1 cellular context compared by ENCODE assay signal in the genomic region with DNA sequence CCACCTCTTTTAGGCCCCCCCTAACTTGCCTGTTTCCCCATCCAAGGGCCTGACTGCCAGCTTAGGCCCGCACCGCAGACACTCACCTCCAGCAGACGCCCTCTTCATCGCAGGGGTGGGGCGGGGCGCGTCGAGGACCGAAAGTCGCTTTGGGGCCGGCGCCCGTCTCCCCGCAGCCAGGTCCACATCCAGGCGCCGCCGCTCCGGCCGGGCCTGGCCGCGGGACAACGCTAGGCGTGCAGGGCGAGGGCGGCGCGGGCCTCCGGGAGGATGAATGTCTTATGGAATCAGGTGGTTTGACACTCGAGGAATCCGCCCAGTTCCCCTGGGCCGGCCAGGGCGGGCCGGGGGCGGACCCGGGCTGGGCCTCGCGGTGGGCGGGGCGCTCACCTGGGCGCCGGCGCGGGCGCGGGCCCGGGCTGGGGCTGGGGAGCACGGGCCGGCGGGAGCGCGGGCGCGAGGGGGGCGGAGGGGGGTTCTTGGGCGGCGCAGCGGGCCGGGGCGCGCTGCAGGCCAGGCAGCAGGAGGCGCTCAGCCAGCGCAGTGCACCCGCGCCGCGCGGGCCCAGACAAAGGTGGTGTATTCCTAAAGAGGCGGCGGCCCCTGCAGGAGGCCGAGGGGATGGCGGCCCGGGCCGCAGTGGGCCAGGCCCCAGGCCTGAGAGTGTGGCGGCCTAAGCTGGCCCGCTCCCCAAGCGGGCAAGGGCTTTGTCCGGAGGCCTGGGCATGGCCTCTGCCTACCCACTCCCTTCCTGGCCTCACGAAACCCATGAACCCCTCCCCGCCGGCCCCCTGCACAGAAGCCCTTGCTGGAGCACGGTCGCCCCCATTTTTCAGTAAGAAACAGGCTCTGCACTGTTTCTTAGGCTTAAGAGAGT.
TF ChIP-seq lines count a peak whose summit lies in the region.

No MANE protein-coding gene starts in this region.

TF ChIP-seq in HepG2, 621 proteins besides CTCF, POLR2A, EP300 and RAD21 (continued from another document):
- TF ChIP-seq, protein P1, sequence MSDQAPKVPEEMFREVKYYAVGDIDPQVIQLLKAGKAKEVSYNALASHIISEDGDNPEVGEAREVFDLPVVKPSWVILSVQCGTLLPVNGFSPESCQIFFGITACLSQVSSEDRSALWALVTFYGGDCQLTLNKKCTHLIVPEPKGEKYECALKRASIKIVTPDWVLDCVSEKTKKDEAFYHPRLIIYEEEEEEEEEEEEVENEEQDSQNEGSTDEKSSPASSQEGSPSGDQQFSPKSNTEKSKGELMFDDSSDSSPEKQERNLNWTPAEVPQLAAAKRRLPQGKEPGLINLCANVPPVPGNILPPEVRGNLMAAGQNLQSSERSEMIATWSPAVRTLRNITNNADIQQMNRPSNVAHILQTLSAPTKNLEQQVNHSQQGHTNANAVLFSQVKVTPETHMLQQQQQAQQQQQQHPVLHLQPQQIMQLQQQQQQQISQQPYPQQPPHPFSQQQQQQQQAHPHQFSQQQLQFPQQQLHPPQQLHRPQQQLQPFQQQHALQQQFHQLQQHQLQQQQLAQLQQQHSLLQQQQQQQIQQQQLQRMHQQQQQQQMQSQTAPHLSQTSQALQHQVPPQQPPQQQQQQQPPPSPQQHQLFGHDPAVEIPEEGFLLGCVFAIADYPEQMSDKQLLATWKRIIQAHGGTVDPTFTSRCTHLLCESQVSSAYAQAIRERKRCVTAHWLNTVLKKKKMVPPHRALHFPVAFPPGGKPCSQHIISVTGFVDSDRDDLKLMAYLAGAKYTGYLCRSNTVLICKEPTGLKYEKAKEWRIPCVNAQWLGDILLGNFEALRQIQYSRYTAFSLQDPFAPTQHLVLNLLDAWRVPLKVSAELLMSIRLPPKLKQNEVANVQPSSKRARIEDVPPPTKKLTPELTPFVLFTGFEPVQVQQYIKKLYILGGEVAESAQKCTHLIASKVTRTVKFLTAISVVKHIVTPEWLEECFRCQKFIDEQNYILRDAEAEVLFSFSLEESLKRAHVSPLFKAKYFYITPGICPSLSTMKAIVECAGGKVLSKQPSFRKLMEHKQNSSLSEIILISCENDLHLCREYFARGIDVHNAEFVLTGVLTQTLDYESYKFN (CRISPR knock-in tag; conservative IDR thresholded peaks at IDR 0.05): no peak
- peak; percentile 87 for TF ChIP-seq MIER2 (CRISPR knock-in tag; IDR thresholded peaks at IDR 0.05)
- TF ChIP-seq, protein P2, sequence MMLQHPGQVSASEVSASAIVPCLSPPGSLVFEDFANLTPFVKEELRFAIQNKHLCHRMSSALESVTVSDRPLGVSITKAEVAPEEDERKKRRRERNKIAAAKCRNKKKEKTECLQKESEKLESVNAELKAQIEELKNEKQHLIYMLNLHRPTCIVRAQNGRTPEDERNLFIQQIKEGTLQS (CRISPR knock-in tag; IDR thresholded peaks at IDR 0.05): no peak
- TF ChIP-seq ZNF496 (CRISPR knock-in tag; IDR thresholded peaks at IDR 0.05; ENCODE audit: insufficient replicate concordance): no peak
- TF ChIP-seq LCORL (IDR thresholded peaks at IDR 0.05): no peak
- 0 out of 2 replicates have a peak, but pooled peaks have one; percentile 21 for TF ChIP-seq LCORL (CRISPR knock-in tag; IDR thresholded peaks at IDR 0.05)
- TF ChIP-seq AGO2 (optimal IDR thresholded peaks at IDR 0.05; ENCODE audit: low read depth, low read length): no peak
- TF ChIP-seq MYC (CRISPR knock-in tag; IDR thresholded peaks at IDR 0.05; ENCODE audit: borderline replicate concordance): peak; percentile 53; the same call in 1 of the 2 replicates
